10 cellular contexts compared by ENCODE assay signal in genomic region chr2:232418466-232419244, GRCh38. TPM values are rescaled to one million over a fixed set of nuclear protein-coding genes. Genes with fewer than 3 reads are reported as not detected.
DNase-seq lines count a peak whose midpoint lies in the region; ATAC-seq, FAIRE-seq and TF ChIP-seq lines count a peak whose summit lies in the region.
"Had no signal": no experiment of that assay in that cellular context is flagged by ENCODE, and none has a peak within 500 bp of the region (broad histone marks: within the 10 kb centered on the region; RNA-seq: fewer than 3 reads in every experiment).

No MANE protein-coding gene starts in this region.

- no peak overlapping the region for H3K27ac ChIP-seq in BLaER1 treated with 17β-estradiol and CSF1 and Interleukin-3, amounts not matched to agents 10 nM and 100 nM
- H3K27ac ChIP-seq in naive thymus-derived CD4-positive, alpha-beta T cell (ENCODE audit: low read depth, low read length): no peak overlapping the region

- peak overlapping the region; percentile 13 to 62 (median 40); a peak in 13 of 20 replicates for H3K4me3 ChIP-seq in BLaER1 treated with 17β-estradiol and CSF1 and Interleukin-3, amounts not matched to agents 10 nM and 100 nM
- H3K4me3 ChIP-seq in bronchial epithelial cell (ENCODE audit: low read depth, low read length): no peak overlapping the region
- no peak overlapping the region for H3K4me3 ChIP-seq in naive thymus-derived CD4-positive, alpha-beta T cell (ENCODE audit: low read length)

- H3K27me3 ChIP-seq in BLaER1 treated with 17β-estradiol and CSF1 and Interleukin-3, amounts not matched to agents 10 nM and 100 nM: peaks cover 56 to 69% (median 62%) of the 10 kb centered on the region in 11 experiments
- peaks cover 43% of the 10 kb centered on the region for H3K27me3 ChIP-seq in bronchial epithelial cell (ENCODE audit: control insufficient read depth, insufficient read depth, low read length)
- no peaks in the 10 kb centered on the region for H3K27me3 ChIP-seq in naive thymus-derived CD4-positive, alpha-beta T cell (ENCODE audit: control insufficient read depth in 2 of 2, insufficient read depth in 2 of 2, low read length in 2 of 2)

- H3K9me3 ChIP-seq in BLaER1 treated with 17β-estradiol and CSF1 and Interleukin-3, amounts not matched to agents 10 nM and 100 nM (replicated peaks in 1 of 11): peaks cover 36 to 46% (median 43%) of the 10 kb centered on the region in 11 experiments
- H3K9me3 ChIP-seq in naive thymus-derived CD4-positive, alpha-beta T cell (ENCODE audit: control insufficient read depth in 2 of 3, low read length in 3 of 3): no peaks in the 10 kb centered on the region

- peaks cover 2 to 6% (median 3%) of the 10 kb centered on the region in 3 donors for H3K9me3 Mint-ChIP-seq in IgD-negative memory B cell
- peaks cover 0 to 10% (median 4%) of the 10 kb centered on the region in 11 donors for H3K9me3 Mint-ChIP-seq in naive thymus-derived CD4-positive, alpha-beta T cell

- ATAC-seq in naive thymus-derived CD4-positive, alpha-beta T cell: peak; percentile 30
- no peak for ATAC-seq in GM19324 (IDR thresholded peaks at IDR 0.05; ENCODE audit: low FRiP score, unreplicated experiment)
- ATAC-seq: HCT116 had no signal

- peaks cover 3% of the 10 kb centered on the region for H3K36me3 Mint-ChIP-seq in IgD-negative memory B cell
- H3K36me3 Mint-ChIP-seq in naive thymus-derived CD4-positive, alpha-beta T cell: peaks cover 0 to 8% (median 0%) of the 10 kb centered on the region in 5 donors

- intact Hi-C loops in naive thymus-derived CD4-positive, alpha-beta T cell (cut with micrococcal nuclease): no loop called here

- H3K27me3 Mint-ChIP-seq in IgD-negative memory B cell: peaks cover 54% of the 10 kb centered on the region
- peaks cover 30 to 68% (median 40%) of the 10 kb centered on the region in 5 donors for H3K27me3 Mint-ChIP-seq in naive thymus-derived CD4-positive, alpha-beta T cell

- peaks cover 0 to 34% (median 4%) of the 10 kb centered on the region in 11 experiments; a peak in 6 of 22 replicates for H4K20me1 ChIP-seq in BLaER1 treated with 17β-estradiol and CSF1 and Interleukin-3, amounts not matched to agents 10 nM and 100 nM

- TF ChIP-seq CTCF in bronchial epithelial cell (IDR thresholded peaks at IDR 0.05; ENCODE audit: insufficient read depth, low read length, severe bottlenecking): no peak

- no peak overlapping the region for H3K27ac Mint-ChIP-seq in IgD-negative memory B cell
- H3K27ac Mint-ChIP-seq in naive thymus-derived CD4-positive, alpha-beta T cell: no peak overlapping the region

- H3K4me1 ChIP-seq in BLaER1 treated with 17β-estradiol and CSF1 and Interleukin-3, amounts not matched to agents 10 nM and 100 nM: peaks cover 0 to 6% (median 2%) of the 10 kb centered on the region in 10 experiments; a peak in 6 of 20 replicates
- peaks cover 0 to 10% of the 10 kb centered on the region in 2 donors for H3K4me1 ChIP-seq in naive thymus-derived CD4-positive, alpha-beta T cell (ENCODE audit: control insufficient read depth in 2 of 2, insufficient read depth in 2 of 2, low read length in 2 of 2)

- POLR2A ChIA-PET in naive thymus-derived CD4-positive, alpha-beta T cell (lab: Charles Lee): no interaction called here

- peak overlapping the region; percentile 46 to 67 (median 56) for H3K4me2 ChIP-seq in BLaER1 treated with 17β-estradiol and CSF1 and Interleukin-3, amounts not matched to agents 10 nM and 100 nM

- peak overlapping the region in 3 of 4 donors; percentile 3 to 51 (median 25) for H3K4me3 Mint-ChIP-seq in IgD-negative memory B cell
- H3K4me3 Mint-ChIP-seq in naive thymus-derived CD4-positive, alpha-beta T cell: peak overlapping the region; percentile 32 to 73 (median 69)

- H3K4me1 Mint-ChIP-seq in IgD-negative memory B cell: peaks cover 4 to 6% (median 5%) of the 10 kb centered on the region in 3 donors
- H3K4me1 Mint-ChIP-seq in naive thymus-derived CD4-positive, alpha-beta T cell: peaks cover under 1 to 19% (median 12%) of the 10 kb centered on the region in 7 donors

- H3K9ac ChIP-seq in BLaER1 treated with 17β-estradiol and CSF1 and Interleukin-3, amounts not matched to agents 10 nM and 100 nM: no peak overlapping the region

- peak; percentile 17 for DNase-seq in bronchial epithelial cell (ENCODE audit: low read depth)
- DNase-seq in naive thymus-derived CD4-positive, alpha-beta T cell: no peak
- DNase-seq in NCI-H345 treated with DMSO at 0.1 percent for 48 hours (lab: John Stamatoyannopoulos, UW; ENCODE audit: unreplicated experiment): no peak
- DNase-seq in SW 1271 (lab: John Stamatoyannopoulos, UW): no peak
- no peak for DNase-seq in Ammon's horn (ENCODE audit: low spot score)

- CTCF ChIA-PET in naive thymus-derived CD4-positive, alpha-beta T cell (lab: Charles Lee): no interaction called here

- H3K36me3 ChIP-seq in BLaER1 treated with 17β-estradiol and CSF1 and Interleukin-3, amounts not matched to agents 10 nM and 100 nM: no peaks in the 10 kb centered on the region
- H3K36me3 ChIP-seq in bronchial epithelial cell (ENCODE audit: control insufficient read depth, insufficient read depth, low read length): no peaks in the 10 kb centered on the region
- H3K36me3 ChIP-seq in naive thymus-derived CD4-positive, alpha-beta T cell (ENCODE audit: control insufficient read depth in 2 of 3, insufficient read depth in 3 of 3, low read length in 3 of 3): no peaks in the 10 kb centered on the region

- no peak for FAIRE-seq in bronchial epithelial cell (lab: Jason Lieb, UNC)

RNA-seq across cellular contexts. Expression of gene ALPG, which starts 12.0 kb away (rescaled TPM):
- polyA plus RNA-seq in IgD-negative memory B cell: not detected
- total RNA-seq in bronchial epithelial cell: not detected in 2 replicates
- total RNA-seq in naive thymus-derived CD4-positive, alpha-beta T cell: not detected
- polyA plus RNA-seq in naive thymus-derived CD4-positive, alpha-beta T cell: not detected
- polyA plus RNA-seq: adipose tissue had no signal

RNA-seq across cellular contexts. Expression of gene ALPI, which starts 37.3 kb away (rescaled TPM):
- polyA plus RNA-seq in IgD-negative memory B cell: not detected
- not detected in 2 replicates for total RNA-seq in bronchial epithelial cell
- total RNA-seq in naive thymus-derived CD4-positive, alpha-beta T cell: not detected
- polyA plus RNA-seq in naive thymus-derived CD4-positive, alpha-beta T cell: not detected

RNA-seq across cellular contexts. Expression of gene ALPP, which starts 40.1 kb away (rescaled TPM):
- polyA plus RNA-seq in IgD-negative memory B cell: not detected
- not detected in 2 replicates for total RNA-seq in bronchial epithelial cell
- under 1 TPM in 2 of 5 experiments, not detected in 3; 0.24 TPM for total RNA-seq in naive thymus-derived CD4-positive, alpha-beta T cell
- polyA plus RNA-seq in naive thymus-derived CD4-positive, alpha-beta T cell: not detected
- polyA plus RNA-seq: adipose tissue had no signal

Comparison
In these comparisons a context has a peak if more than half of its experiments do, and no peak if none do; other contexts are left out.
1. H3K4me3 ChIP-seq: peak in BLaER1 treated with 17β-estradiol and CSF1 and Interleukin-3, amounts not matched to agents 10 nM and 100 nM (10 of 10); none in bronchial epithelial cell (single experiment) and naive thymus-derived CD4-positive, alpha-beta T cell (single experiment).